In the genomic region with DNA sequence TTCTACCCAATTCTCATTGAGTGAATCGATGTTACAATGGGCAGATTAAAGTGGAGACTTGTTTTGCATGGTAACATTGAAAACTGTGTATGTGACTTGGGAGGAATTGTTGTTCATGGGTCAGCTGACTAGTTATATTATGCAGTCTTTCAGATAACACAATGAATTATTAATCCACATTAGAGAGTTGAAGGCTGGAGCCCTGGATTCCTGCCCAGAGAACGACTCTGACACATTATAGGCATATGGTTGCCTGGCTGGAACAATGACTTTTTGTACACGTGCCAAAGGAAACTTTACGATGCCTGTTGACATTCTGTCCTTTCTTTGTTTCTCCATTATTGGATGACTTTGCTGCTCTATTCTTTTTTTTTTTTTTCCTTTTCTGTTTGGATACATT, we compare ENCODE assay signal across 18 cellular contexts. TPM values are rescaled to one million over a fixed set of nuclear protein-coding genes. Genes with fewer than 3 reads are reported as not detected.
DNase-seq lines count a peak whose midpoint lies in the region; ATAC-seq, FAIRE-seq and TF ChIP-seq lines count a peak whose summit lies in the region.
"Had no signal": no experiment of that assay in that cellular context is flagged by ENCODE, and none has a peak within 500 bp of the region (broad histone marks: within the 10 kb centered on the region; RNA-seq: fewer than 3 reads in every experiment).

No MANE protein-coding gene starts in this region.

- no peak overlapping the region for H3K4me3 ChIP-seq in OCI-LY7 (ENCODE audit: low read depth, low read length, poor library complexity, severe bottlenecking)
- H3K4me3 ChIP-seq: thyroid gland had no signal

- H3K9me2 ChIP-seq in OCI-LY7 (ENCODE audit: insufficient read depth, low read length) = no peaks in the 10 kb centered on the region

- TF ChIP-seq CTCF in OCI-LY7 (conservative IDR thresholded peaks at IDR 0.05; ENCODE audit: low read length) = no peak

- H2AFZ ChIP-seq in OCI-LY7 (ENCODE audit: low read length) = no peak overlapping the region

- H3K79me2 ChIP-seq in OCI-LY7 (ENCODE audit: insufficient read depth, low read depth, low read length) = no peaks in the 10 kb centered on the region

- no peak overlapping the region for H3K27ac Mint-ChIP-seq in activated T-cell treated with anti-CD3 and anti-CD28 coated beads, Interleukin-2, amount 50 U/mL, for 72 hours
- H3K27ac Mint-ChIP-seq: natural killer cell; T-helper 2 cell treated with Interferon-gamma antibody and Interleukin-4, amounts not matched to agents 5 μg/mL and 100 μg/mL, for 36 hours had no signal

- DNase-seq in DMS153 (lab: John Stamatoyannopoulos, UW) (peak; percentile 48), NCI-H345 (lab: John Stamatoyannopoulos, UW) (peak; percentile 78), cerebellum (ENCODE audit: low spot score) (peak; percentile 6), mucosa of gallbladder (ENCODE audit: low spot score) (peak; percentile 92), OCI-LY7 (ENCODE audit: low spot score) (no peak), GM19239 (ENCODE audit: insufficient read length, low spot score) (no peak)
- no peak for DNase-seq in activated T-cell treated with anti-CD3 and anti-CD28 coated beads, Interleukin-2, amount 50 U/mL, for 72 hours
- DNase-seq: activated CD8-positive, alpha-beta memory T cell treated with anti-CD3 and anti-CD28 coated beads, Interleukin-2, amount 50 U/mL, for 4 hours; Caco-2; natural killer cell; NCI-H510A treated with DMSO at 0.1 percent for 48 hours; stimulated activated CD4-positive, alpha-beta T cell treated with anti-CD3 and anti-CD28 coated beads, Interleukin-4, amount 100 ng/mL, for 4 hours; thyroid gland had no signal

- no peaks in the 10 kb centered on the region for H3K4me1 Mint-ChIP-seq in activated T-cell treated with anti-CD3 and anti-CD28 coated beads, Interleukin-2, amount 50 U/mL, for 72 hours (ENCODE audit: low read depth)
- H3K4me1 Mint-ChIP-seq: natural killer cell had no signal

- CTCF ChIA-PET in OCI-LY7 (lab: Charles Lee; ENCODE audit: unreplicated experiment) = no interaction called here

- peaks cover 0 to 4% of the 10 kb centered on the region in 2 donors for H3K9me3 Mint-ChIP-seq in activated T-cell treated with anti-CD3 and anti-CD28 coated beads, Interleukin-2, amount 50 U/mL, for 72 hours
- H3K9me3 Mint-ChIP-seq: T-helper 2 cell treated with Interferon-gamma antibody and Interleukin-4, amounts not matched to agents 5 μg/mL and 100 μg/mL, for 36 hours had no signal

- no peak overlapping the region for H3K4me3 Mint-ChIP-seq in activated T-cell treated with anti-CD3 and anti-CD28 coated beads, Interleukin-2, amount 50 U/mL, for 72 hours
- H3K4me3 Mint-ChIP-seq: natural killer cell; T-helper 2 cell treated with Interferon-gamma antibody and Interleukin-4, amounts not matched to agents 5 μg/mL and 100 μg/mL, for 36 hours had no signal

- H3K27ac ChIP-seq in OCI-LY7 (ENCODE audit: low read depth, low read length, poor library complexity, severe bottlenecking) = no peak overlapping the region
- H3K27ac ChIP-seq: HL-60, thyroid gland had no signal

- intact Hi-C loops in OCI-LY7 (cut with micrococcal nuclease; ENCODE audit: unreplicated experiment) = no loop called here

- no peaks in the 10 kb centered on the region for H3K9me3 ChIP-seq in OCI-LY7 (ENCODE audit: low read length)
- H3K9me3 ChIP-seq: Caco-2, thyroid gland had no signal

- POLR2A ChIA-PET in OCI-LY7 (lab: Charles Lee) = interaction anchor here (0.6 to 0.7 kb wide), 4 partner anchors 243 to 1579 kb away, joined by 3 to 4 read pairs (median 4); a partner anchor contains a TSS

- no peak overlapping the region for H3K4me2 ChIP-seq in OCI-LY7 (ENCODE audit: low read length)

- no peaks in the 10 kb centered on the region for H3K4me1 ChIP-seq in OCI-LY7 (ENCODE audit: insufficient read depth, low read length, poor library complexity, severe bottlenecking)
- H3K4me1 ChIP-seq: Caco-2, thyroid gland had no signal

- H3K36me3 ChIP-seq in OCI-LY7 (ENCODE audit: insufficient read depth, low read length) = no peaks in the 10 kb centered on the region
- H3K36me3 ChIP-seq: thyroid gland had no signal

- no peaks in the 10 kb centered on the region for H3K27me3 Mint-ChIP-seq in activated T-cell treated with anti-CD3 and anti-CD28 coated beads, Interleukin-2, amount 50 U/mL, for 72 hours (ENCODE audit: low read depth)

- no TSS peak for BruUV-seq in OCI-LY7 (replicated peaks; lab: Mats Ljungman, UMichigan)

- no peaks in the 10 kb centered on the region for H3K36me3 Mint-ChIP-seq in activated T-cell treated with anti-CD3 and anti-CD28 coated beads, Interleukin-2, amount 50 U/mL, for 72 hours (ENCODE audit: insufficient read depth in 2 of 2)

- FAIRE-seq in GM19239 (lab: Jason Lieb, UNC) = no peak
- FAIRE-seq: H54 had no signal

- no peak for ATAC-seq in activated T-cell treated with anti-CD3 and anti-CD28 coated beads, Interleukin-2, amount 50 U/mL, for 72 hours (replicated peaks in 1 of 2)
- no peak for ATAC-seq in GM21619 (IDR thresholded peaks at IDR 0.05; ENCODE audit: unreplicated experiment)
- ATAC-seq: natural killer cell had no signal

- H4K20me1 ChIP-seq in OCI-LY7 (ENCODE audit: insufficient read depth, low read length) = no peaks in the 10 kb centered on the region

RNA-seq across cellular contexts. Expression of a gene that starts 52.3 kb away (rescaled TPM):
- total RNA-seq in cerebellum (2.4 TPM), mucosa of gallbladder (0.66 TPM), OCI-LY7 (2022) (not detected in 2 replicates)
- total RNA-seq in activated T-cell treated with anti-CD3 and anti-CD28 coated beads, Interleukin-2, amount 50 U/mL, for 72 hours = not detected
- not detected in 2 replicates for total RNA-seq in OCI-LY7 (2014; rRNA removed; shearing (Covaris generic))
- total RNA-seq: chondrocyte, natural killer cell had no signal

Comparison
In these comparisons a context has a peak if more than half of its experiments do, and no peak if none do; other contexts are left out.
1. DNase-seq: peak in DMS153 (single experiment), NCI-H345 (single experiment), cerebellum (single experiment) and mucosa of gallbladder (single experiment); none in activated T-cell treated with anti-CD3 and anti-CD28 coated beads, Interleukin-2, amount 50 U/mL, for 72 hours (0 of 2), OCI-LY7 (single experiment) and GM19239 (single experiment).